In genomic region chr12:54373619-54374554, GRCh38 we compare ENCODE assay signal across 11 cellular contexts. TPM values are rescaled to one million over a fixed set of nuclear protein-coding genes. Genes with fewer than 3 reads are reported as not detected.
DNase-seq lines count a peak whose midpoint lies in the region; ATAC-seq and TF ChIP-seq lines count a peak whose summit lies in the region.
"Had no signal": no experiment of that assay in that cellular context is flagged by ENCODE, and none has a peak within 500 bp of the region (broad histone marks: within the 10 kb centered on the region; RNA-seq: fewer than 3 reads in every experiment).

No MANE protein-coding gene starts in this region.

- H3F3A ChIP-seq in PC-9 (ENCODE audit: insufficient read depth, low read depth): peaks cover 22% of the 10 kb centered on the region; the same call in 1 of the 2 replicates

- peak; percentile 82 for ATAC-seq in stimulated activated naive CD8-positive, alpha-beta T cell treated with anti-CD3 and anti-CD28 coated beads, Interleukin-15, Interleukin-2, amounts not matched to agents 100 U/mL and 50 U/mL, for 24 hours
- ATAC-seq in right lobe of liver: no peak
- ATAC-seq: stimulated activated memory B cell treated with anti-CD40 and anti-IgM and Interleukin-4, amounts not matched to agents 10 μg/mL and 1 μg/mL and 100 μg/mL, for 72 hours had no signal

- peak overlapping the region; percentile 14; the same call in 1 of the 2 replicates for H3K27ac ChIP-seq in PC-9
- H3K27ac ChIP-seq in dorsolateral prefrontal cortex: peak overlapping the region in 47 of 59 donors; percentile 0 to 82 (median 59)
- H3K27ac ChIP-seq in right lobe of liver: no peak overlapping the region
- H3K27ac ChIP-seq: parathyroid adenoma had no signal

- 94% methylated on average over 3 of the region's 10 CpGs for WGBS in right lobe of liver (ENCODE audit: insufficient coverage, low coverage, low lambda C conversion rate, missing lambda C conversion rate)

- no peaks in the 10 kb centered on the region for H3K27me3 ChIP-seq in PC-9 (ENCODE audit: insufficient read depth, low read depth)
- no peaks in the 10 kb centered on the region for H3K27me3 ChIP-seq in dorsolateral prefrontal cortex
- no peaks in the 10 kb centered on the region for H3K27me3 ChIP-seq in right lobe of liver

- TF ChIP-seq CTCF in PC-9 (conservative IDR thresholded peaks at IDR 0.05) (no peak), dorsolateral prefrontal cortex (IDR thresholded peaks at IDR 0.05 in 54 of 56, conservative IDR thresholded peaks at IDR 0.05 in 2 of 56; ENCODE audit: low read depth in 1 of 56, partially characterized antibody in 56 of 56) (no peak), right lobe of liver (IDR thresholded peaks at IDR 0.05) (no peak)

- H3K9me3 ChIP-seq in PC-9 (ENCODE audit: insufficient read depth, low read depth) (no peaks in the 10 kb centered on the region), right lobe of liver (no peaks in the 10 kb centered on the region)

- no peak for TF ChIP-seq POLR2A in right lobe of liver (IDR thresholded peaks at IDR 0.05)

- DNase-seq in Daoy (ENCODE audit: low read depth): peak; percentile 82
- DNase-seq in PC-9: peak; percentile 14 to 48
- DNase-seq in dorsolateral prefrontal cortex: no peak
- DNase-seq in stimulated activated naive CD8-positive, alpha-beta T cell treated with anti-CD3 and anti-CD28 coated beads, Interleukin-15, Interleukin-2, amounts not matched to agents 100 U/mL and 50 U/mL, for 24 hours: peak; percentile 52
- DNase-seq in HPDE6-E6E7 (ENCODE audit: extremely low spot score): no peak
- DNase-seq in DMS153 treated with DMSO at 0.1 percent for 48 hours (lab: John Stamatoyannopoulos, UW; ENCODE audit: unreplicated experiment): no peak
- no peak for DNase-seq in right lobe of liver
- DNase-seq: activated CD8-positive, alpha-beta memory T cell treated with anti-CD3 and anti-CD28 coated beads, Interleukin-2, amount 50 U/mL, for 48 hours; MM.1S had no signal

- no peaks in the 10 kb centered on the region for H3K9me2 ChIP-seq in PC-9 (ENCODE audit: insufficient read depth)

- no TSS peak for BruUV-seq in PC-9 (replicated peaks; lab: Mats Ljungman, UMichigan)

- H3K4me2 ChIP-seq in PC-9: peak overlapping the region; percentile 4; the same call in 1 of the 2 replicates

- no peaks in the 10 kb centered on the region for H3K79me2 ChIP-seq in PC-9 (ENCODE audit: low read depth)
- H3K79me2 ChIP-seq: parathyroid adenoma had no signal

- H4K20me1 ChIP-seq in PC-9 (ENCODE audit: insufficient read depth): no peaks in the 10 kb centered on the region

- H3K4me3 ChIP-seq in PC-9 (no peak overlapping the region), dorsolateral prefrontal cortex (no peak overlapping the region), right lobe of liver (no peak overlapping the region)

- intact Hi-C loops in PC-9 (cut with micrococcal nuclease; ENCODE audit: unreplicated experiment): no loop called here
- intact Hi-C loops in dorsolateral prefrontal cortex (cut with DNase I): loop anchor here (5.0 to 10.0 kb wide), 2 partner anchors 157 to 369 kb away; partner anchors contain the start of genes HOXC8 (in 2 of the 2) and HOXC9 (in 2 of the 2)
- intact Hi-C loops in right lobe of liver (cut with DNase I): no loop called here

- no peak overlapping the region for H2AFZ ChIP-seq in PC-9
- H2AFZ ChIP-seq: parathyroid adenoma had no signal

- H3K4me1 ChIP-seq in PC-9 (replicated peaks; ENCODE audit: insufficient read depth) (peaks cover 26% of the 10 kb centered on the region), right lobe of liver (peaks cover 0 to 5% (median 0%) of the 10 kb centered on the region in 4 donors)

- H3K36me3 ChIP-seq in PC-9 (ENCODE audit: low read depth) (no peaks in the 10 kb centered on the region), right lobe of liver (no peaks in the 10 kb centered on the region)

- CTCF ChIA-PET in PC-9 (lab: Charles Lee): interaction anchor here (0.8 to 0.9 kb wide), 2 partner anchors 20 to 49 kb away, joined by 3 to 6 read pairs; partner anchors contain the start of gene COPZ1

- POLR2A ChIA-PET in PC-9 (lab: Charles Lee; ENCODE audit: unreplicated experiment): no interaction called here

RNA-seq across cellular contexts. Expression of gene GPR84, which starts 9.6 kb away (rescaled TPM):
- not detected in 2 replicates for total RNA-seq in Daoy (2014; rRNA removed; shearing (Covaris generic))
- total RNA-seq in PC-9 (2021) (not detected in 2 replicates), dorsolateral prefrontal cortex (1 to 10 TPM in 52 of 120 experiments, under 1 TPM in 51, not detected in 17; 0.22 to 7.8 (median 1.0) TPM), right lobe of liver (under 1 TPM in 1 of 6 experiments, not detected in 5; 0.35 TPM)

RNA-seq across cellular contexts. Expression of gene ZNF385A, which starts 10.6 kb away (rescaled TPM):
- total RNA-seq in Daoy (2014; rRNA removed; shearing (Covaris generic)): 0.34 TPM in 1 of 2 replicates, not detected in the other
- total RNA-seq in PC-9 (2021) (17.2 and 18.0 TPM in 2 replicates), dorsolateral prefrontal cortex (100 to 1,000 TPM in 10 of 120 experiments, 10 to 100 TPM in 110; 41.0 to 204 (median 73.8) TPM), right lobe of liver (1 to 10 TPM; 2.4 to 9.3 (median 3.7) TPM)

RNA-seq across cellular contexts. Expression of gene ITGA5, which starts 45.2 kb away (rescaled TPM):
- 91.0 and 107 TPM in 2 replicates for total RNA-seq in Daoy (2014; rRNA removed; shearing (Covaris generic))
- total RNA-seq in PC-9 (2021) (26.7 and 28.4 TPM in 2 replicates), dorsolateral prefrontal cortex (10 to 100 TPM in 71 of 120 experiments, 1 to 10 TPM in 49; 3.0 to 60.5 (median 11.1) TPM), right lobe of liver (10 to 100 TPM; 31.2 to 75.6 (median 35.5) TPM)

RNA-seq across cellular contexts. Expression of gene COPZ1, which starts 49.0 kb away (rescaled TPM):
- 116 and 151 TPM in 2 replicates for total RNA-seq in Daoy (2014; rRNA removed; shearing (Covaris generic))
- 232 and 265 TPM in 2 replicates for total RNA-seq in PC-9 (2021)
- 100 to 1,000 TPM in 3 of 120 experiments, 10 to 100 TPM in 117; 56.8 to 104 (median 78.9) TPM for total RNA-seq in dorsolateral prefrontal cortex
- total RNA-seq in right lobe of liver: 10 to 100 TPM; 67.3 to 89.2 (median 74.9) TPM

Comparison
In these comparisons a context has a peak if more than half of its experiments do, and no peak if none do; other contexts are left out.
1. DNase-seq: peak in Daoy (single experiment), PC-9 (2 of 2) and stimulated activated naive CD8-positive, alpha-beta T cell treated with anti-CD3 and anti-CD28 coated beads, Interleukin-15, Interleukin-2, amounts not matched to agents 100 U/mL and 50 U/mL, for 24 hours (single experiment); none in dorsolateral prefrontal cortex (0 of 10), HPDE6-E6E7 (single experiment), DMS153 treated with DMSO at 0.1 percent for 48 hours (single experiment) and right lobe of liver (0 of 3).
2. H3K27ac ChIP-seq: peak in PC-9 (single experiment) and dorsolateral prefrontal cortex (47 of 59); none in right lobe of liver (0 of 3).
3. intact Hi-C loops: an anchor here in dorsolateral prefrontal cortex (5.0 to 10.0 kb wide); none called in PC-9 and right lobe of liver.